1 cellular context compared by ENCODE assay signal in the genomic region with DNA sequence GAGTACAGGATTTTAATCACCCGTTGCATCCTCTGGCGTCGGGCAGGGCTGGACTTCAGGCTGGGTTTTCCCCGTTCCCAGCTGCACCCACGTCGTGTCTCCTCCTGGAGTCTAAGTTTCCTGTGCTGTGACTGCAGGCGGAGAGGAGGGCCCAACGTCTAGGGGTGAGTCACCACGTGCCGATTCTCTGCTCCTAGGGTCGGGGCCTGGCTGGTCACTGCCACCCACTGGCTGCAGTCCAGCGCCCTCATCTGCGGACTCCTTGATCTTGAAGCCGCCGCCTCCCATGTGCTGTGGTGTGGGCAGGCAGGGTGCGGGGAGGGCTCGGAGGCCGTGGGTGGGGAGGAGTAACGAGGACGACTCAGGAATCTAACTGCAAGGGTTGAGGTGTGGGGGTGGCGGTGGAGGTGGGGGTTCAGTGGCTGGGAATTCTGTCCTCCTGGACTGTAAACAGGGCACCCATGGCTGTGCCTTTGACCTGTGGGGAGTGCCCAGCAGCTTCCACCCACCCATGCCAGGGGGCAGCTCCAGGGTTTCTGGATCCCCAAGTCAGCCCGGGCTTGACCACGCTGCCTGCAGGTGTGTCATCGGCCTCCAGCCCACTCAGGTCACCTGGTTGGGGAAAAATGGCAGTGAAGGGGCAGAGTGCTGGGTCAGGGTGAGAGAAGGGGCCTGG.
A peak's percentile ranks its signal among the peaks of the same experiment; 100 is the strongest.
TF ChIP-seq lines count a peak whose summit lies in the region.

No MANE protein-coding gene starts in this region.

TF ChIP-seq in HepG2, 621 proteins besides CTCF, POLR2A, EP300 and RAD21 (continued from another document and continues in another):
- TF ChIP-seq RARA (CRISPR knock-in tag; IDR thresholded peaks at IDR 0.05) (peak; percentile 66), RXRB (CRISPR knock-in tag; IDR thresholded peaks at IDR 0.05; ENCODE audit: borderline replicate concordance) (peak; percentile 51; the same call in 1 of the 2 replicates), ZFP36L1 (CRISPR knock-in tag; IDR thresholded peaks at IDR 0.05) (0 out of 2 replicates have a peak, but pooled peaks have one; percentile 54), SAP130 (CRISPR knock-in tag; IDR thresholded peaks at IDR 0.05; ENCODE audit: low read depth) (peak; percentile 58), KAT8 (CRISPR knock-in tag; IDR thresholded peaks at IDR 0.05) (0 out of 2 replicates have a peak, but pooled peaks have one; percentile 36), RNF2 (conservative IDR thresholded peaks at IDR 0.05; ENCODE audit: low read depth) (peak; percentile 64; the same call in 1 of the 2 replicates), SP1 (IDR thresholded peaks at IDR 0.05) (no peak), SP1 (CRISPR knock-in tag; IDR thresholded peaks at IDR 0.05) (no peak), MXD4 (CRISPR knock-in tag; IDR thresholded peaks at IDR 0.05) (peak; percentile 65; the same call in 1 of the 2 replicates), FOXO1 (CRISPR knock-in tag; IDR thresholded peaks at IDR 0.05) (peak; percentile 25; the same call in 1 of the 2 replicates), CBX5 (CRISPR knock-in tag; IDR thresholded peaks at IDR 0.05; ENCODE audit: borderline replicate concordance) (peak; percentile 65; the same call in 1 of the 2 replicates), ETV5 (CRISPR knock-in tag; IDR thresholded peaks at IDR 0.05; ENCODE audit: borderline replicate concordance) (peak; percentile 30; the same call in 1 of the 2 replicates), SOX5 (CRISPR knock-in tag; IDR thresholded peaks at IDR 0.05; ENCODE audit: borderline replicate concordance) (0 out of 2 replicates have a peak, but pooled peaks have one; percentile 43), ZBTB7B (CRISPR knock-in tag; IDR thresholded peaks at IDR 0.05) (peak; percentile 36; the same call in 1 of the 2 replicates), SIN3A (IDR thresholded peaks at IDR 0.05; ENCODE audit: borderline replicate concordance, low read depth, low read length) (no peak), SP5 (CRISPR knock-in tag; IDR thresholded peaks at IDR 0.05; ENCODE audit: borderline replicate concordance, low read depth) (0 out of 2 replicates have a peak, but pooled peaks have one; percentile 23), JUN (CRISPR knock-in tag; IDR thresholded peaks at IDR 0.05) (peak; percentile 78; the same call in 1 of the 2 replicates), NR3C1 (CRISPR knock-in tag; IDR thresholded peaks at IDR 0.05) (no peak), ZNF510 (CRISPR knock-in tag; IDR thresholded peaks at IDR 0.05; ENCODE audit: low read depth) (no peak), ZBTB7A (CRISPR knock-in tag; IDR thresholded peaks at IDR 0.05) (peak; percentile 20; the same call in 1 of the 2 replicates), SALL1 (CRISPR knock-in tag; IDR thresholded peaks at IDR 0.05) (peak; percentile 82), MIER3 (CRISPR knock-in tag; IDR thresholded peaks at IDR 0.05; ENCODE audit: borderline replicate concordance) (peak; percentile 54; the same call in 1 of the 2 replicates), JUNB (CRISPR knock-in tag; IDR thresholded peaks at IDR 0.05; ENCODE audit: borderline replicate concordance) (peak; percentile 18; the same call in 1 of the 2 replicates), NFYC (CRISPR knock-in tag; IDR thresholded peaks at IDR 0.05) (0 out of 2 replicates have a peak, but pooled peaks have one; percentile 25), SP4 (CRISPR knock-in tag; IDR thresholded peaks at IDR 0.05) (0 out of 2 replicates have a peak, but pooled peaks have one; percentile 30)
- TF ChIP-seq, protein P1, sequence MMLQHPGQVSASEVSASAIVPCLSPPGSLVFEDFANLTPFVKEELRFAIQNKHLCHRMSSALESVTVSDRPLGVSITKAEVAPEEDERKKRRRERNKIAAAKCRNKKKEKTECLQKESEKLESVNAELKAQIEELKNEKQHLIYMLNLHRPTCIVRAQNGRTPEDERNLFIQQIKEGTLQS (CRISPR knock-in tag; IDR thresholded peaks at IDR 0.05) = peak; percentile 88
- TF ChIP-seq, protein P2, sequence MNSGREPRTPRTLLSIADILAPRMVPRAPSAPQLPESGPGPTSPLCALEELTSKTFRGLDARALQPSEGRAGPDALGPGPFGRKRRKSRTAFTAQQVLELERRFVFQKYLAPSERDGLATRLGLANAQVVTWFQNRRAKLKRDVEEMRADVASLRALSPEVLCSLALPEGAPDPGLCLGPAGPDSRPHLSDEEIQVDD (CRISPR knock-in tag; IDR thresholded peaks at IDR 0.05; ENCODE audit: borderline replicate concordance) = no peak
- TF ChIP-seq, protein P3, sequence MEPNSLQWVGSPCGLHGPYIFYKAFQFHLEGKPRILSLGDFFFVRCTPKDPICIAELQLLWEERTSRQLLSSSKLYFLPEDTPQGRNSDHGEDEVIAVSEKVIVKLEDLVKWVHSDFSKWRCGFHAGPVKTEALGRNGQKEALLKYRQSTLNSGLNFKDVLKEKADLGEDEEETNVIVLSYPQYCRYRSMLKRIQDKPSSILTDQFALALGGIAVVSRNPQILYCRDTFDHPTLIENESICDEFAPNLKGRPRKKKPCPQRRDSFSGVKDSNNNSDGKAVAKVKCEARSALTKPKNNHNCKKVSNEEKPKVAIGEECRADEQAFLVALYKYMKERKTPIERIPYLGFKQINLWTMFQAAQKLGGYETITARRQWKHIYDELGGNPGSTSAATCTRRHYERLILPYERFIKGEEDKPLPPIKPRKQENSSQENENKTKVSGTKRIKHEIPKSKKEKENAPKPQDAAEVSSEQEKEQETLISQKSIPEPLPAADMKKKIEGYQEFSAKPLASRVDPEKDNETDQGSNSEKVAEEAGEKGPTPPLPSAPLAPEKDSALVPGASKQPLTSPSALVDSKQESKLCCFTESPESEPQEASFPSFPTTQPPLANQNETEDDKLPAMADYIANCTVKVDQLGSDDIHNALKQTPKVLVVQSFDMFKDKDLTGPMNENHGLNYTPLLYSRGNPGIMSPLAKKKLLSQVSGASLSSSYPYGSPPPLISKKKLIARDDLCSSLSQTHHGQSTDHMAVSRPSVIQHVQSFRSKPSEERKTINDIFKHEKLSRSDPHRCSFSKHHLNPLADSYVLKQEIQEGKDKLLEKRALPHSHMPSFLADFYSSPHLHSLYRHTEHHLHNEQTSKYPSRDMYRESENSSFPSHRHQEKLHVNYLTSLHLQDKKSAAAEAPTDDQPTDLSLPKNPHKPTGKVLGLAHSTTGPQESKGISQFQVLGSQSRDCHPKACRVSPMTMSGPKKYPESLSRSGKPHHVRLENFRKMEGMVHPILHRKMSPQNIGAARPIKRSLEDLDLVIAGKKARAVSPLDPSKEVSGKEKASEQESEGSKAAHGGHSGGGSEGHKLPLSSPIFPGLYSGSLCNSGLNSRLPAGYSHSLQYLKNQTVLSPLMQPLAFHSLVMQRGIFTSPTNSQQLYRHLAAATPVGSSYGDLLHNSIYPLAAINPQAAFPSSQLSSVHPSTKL (CRISPR knock-in tag; IDR thresholded peaks at IDR 0.05) = peak; percentile 61
- TF ChIP-seq, protein P4, sequence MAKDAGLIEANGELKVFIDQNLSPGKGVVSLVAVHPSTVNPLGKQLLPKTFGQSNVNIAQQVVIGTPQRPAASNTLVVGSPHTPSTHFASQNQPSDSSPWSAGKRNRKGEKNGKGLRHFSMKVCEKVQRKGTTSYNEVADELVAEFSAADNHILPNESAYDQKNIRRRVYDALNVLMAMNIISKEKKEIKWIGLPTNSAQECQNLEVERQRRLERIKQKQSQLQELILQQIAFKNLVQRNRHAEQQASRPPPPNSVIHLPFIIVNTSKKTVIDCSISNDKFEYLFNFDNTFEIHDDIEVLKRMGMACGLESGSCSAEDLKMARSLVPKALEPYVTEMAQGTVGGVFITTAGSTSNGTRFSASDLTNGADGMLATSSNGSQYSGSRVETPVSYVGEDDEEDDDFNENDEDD (CRISPR knock-in tag; IDR thresholded peaks at IDR 0.05; ENCODE audit: borderline replicate concordance) = peak; percentile 82; the same call in 1 of the 2 replicates
- TF ChIP-seq, protein P5, sequence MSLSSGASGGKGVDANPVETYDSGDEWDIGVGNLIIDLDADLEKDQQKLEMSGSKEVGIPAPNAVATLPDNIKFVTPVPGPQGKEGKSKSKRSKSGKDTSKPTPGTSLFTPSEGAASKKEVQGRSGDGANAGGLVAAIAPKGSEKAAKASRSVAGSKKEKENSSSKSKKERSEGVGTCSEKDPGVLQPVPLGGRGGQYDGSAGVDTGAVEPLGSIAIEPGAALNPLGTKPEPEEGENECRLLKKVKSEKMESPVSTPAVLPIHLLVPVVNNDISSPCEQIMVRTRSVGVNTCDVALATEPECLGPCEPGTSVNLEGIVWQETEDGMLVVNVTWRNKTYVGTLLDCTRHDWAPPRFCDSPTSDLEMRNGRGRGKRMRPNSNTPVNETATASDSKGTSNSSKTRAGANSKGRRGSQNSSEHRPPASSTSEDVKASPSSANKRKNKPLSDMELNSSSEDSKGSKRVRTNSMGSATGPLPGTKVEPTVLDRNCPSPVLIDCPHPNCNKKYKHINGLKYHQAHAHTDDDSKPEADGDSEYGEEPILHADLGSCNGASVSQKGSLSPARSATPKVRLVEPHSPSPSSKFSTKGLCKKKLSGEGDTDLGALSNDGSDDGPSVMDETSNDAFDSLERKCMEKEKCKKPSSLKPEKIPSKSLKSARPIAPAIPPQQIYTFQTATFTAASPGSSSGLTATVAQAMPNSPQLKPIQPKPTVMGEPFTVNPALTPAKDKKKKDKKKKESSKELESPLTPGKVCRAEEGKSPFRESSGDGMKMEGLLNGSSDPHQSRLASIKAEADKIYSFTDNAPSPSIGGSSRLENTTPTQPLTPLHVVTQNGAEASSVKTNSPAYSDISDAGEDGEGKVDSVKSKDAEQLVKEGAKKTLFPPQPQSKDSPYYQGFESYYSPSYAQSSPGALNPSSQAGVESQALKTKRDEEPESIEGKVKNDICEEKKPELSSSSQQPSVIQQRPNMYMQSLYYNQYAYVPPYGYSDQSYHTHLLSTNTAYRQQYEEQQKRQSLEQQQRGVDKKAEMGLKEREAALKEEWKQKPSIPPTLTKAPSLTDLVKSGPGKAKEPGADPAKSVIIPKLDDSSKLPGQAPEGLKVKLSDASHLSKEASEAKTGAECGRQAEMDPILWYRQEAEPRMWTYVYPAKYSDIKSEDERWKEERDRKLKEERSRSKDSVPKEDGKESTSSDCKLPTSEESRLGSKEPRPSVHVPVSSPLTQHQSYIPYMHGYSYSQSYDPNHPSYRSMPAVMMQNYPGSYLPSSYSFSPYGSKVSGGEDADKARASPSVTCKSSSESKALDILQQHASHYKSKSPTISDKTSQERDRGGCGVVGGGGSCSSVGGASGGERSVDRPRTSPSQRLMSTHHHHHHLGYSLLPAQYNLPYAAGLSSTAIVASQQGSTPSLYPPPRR (CRISPR knock-in tag; IDR thresholded peaks at IDR 0.05; ENCODE audit: borderline replicate concordance) = peak; percentile 53; the same call in 1 of the 2 replicates
- TF ChIP-seq, protein P6, sequence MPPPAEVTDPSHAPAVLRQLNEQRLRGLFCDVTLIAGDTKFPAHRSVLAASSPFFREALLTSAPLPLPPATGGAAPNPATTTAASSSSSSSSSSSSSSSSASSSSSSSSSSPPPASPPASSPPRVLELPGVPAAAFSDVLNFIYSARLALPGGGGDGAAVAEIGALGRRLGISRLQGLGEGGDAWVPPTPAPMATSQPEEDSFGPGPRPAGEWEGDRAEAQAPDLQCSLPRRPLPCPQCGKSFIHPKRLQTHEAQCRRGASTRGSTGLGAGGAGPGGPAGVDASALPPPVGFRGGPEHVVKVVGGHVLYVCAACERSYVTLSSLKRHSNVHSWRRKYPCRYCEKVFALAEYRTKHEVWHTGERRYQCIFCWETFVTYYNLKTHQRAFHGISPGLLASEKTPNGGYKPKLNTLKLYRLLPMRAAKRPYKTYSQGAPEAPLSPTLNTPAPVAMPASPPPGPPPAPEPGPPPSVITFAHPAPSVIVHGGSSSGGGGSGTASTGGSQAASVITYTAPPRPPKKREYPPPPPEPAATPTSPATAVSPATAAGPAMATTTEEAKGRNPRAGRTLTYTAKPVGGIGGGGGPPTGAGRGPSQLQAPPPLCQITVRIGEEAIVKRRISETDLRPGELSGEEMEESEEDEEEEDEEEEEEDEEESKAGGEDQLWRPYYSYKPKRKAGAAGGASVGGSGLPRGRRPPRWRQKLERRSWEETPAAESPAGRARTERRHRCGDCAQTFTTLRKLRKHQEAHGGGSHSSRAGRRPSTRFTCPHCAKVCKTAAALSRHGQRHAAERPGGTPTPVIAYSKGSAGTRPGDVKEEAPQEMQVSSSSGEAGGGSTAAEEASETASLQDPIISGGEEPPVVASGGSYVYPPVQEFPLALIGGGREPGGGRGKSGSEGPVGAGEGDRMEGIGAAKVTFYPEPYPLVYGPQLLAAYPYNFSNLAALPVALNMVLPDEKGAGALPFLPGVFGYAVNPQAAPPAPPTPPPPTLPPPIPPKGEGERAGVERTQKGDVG (CRISPR knock-in tag; IDR thresholded peaks at IDR 0.05; ENCODE audit: borderline replicate concordance) = no peak
- TF ChIP-seq, protein P7, sequence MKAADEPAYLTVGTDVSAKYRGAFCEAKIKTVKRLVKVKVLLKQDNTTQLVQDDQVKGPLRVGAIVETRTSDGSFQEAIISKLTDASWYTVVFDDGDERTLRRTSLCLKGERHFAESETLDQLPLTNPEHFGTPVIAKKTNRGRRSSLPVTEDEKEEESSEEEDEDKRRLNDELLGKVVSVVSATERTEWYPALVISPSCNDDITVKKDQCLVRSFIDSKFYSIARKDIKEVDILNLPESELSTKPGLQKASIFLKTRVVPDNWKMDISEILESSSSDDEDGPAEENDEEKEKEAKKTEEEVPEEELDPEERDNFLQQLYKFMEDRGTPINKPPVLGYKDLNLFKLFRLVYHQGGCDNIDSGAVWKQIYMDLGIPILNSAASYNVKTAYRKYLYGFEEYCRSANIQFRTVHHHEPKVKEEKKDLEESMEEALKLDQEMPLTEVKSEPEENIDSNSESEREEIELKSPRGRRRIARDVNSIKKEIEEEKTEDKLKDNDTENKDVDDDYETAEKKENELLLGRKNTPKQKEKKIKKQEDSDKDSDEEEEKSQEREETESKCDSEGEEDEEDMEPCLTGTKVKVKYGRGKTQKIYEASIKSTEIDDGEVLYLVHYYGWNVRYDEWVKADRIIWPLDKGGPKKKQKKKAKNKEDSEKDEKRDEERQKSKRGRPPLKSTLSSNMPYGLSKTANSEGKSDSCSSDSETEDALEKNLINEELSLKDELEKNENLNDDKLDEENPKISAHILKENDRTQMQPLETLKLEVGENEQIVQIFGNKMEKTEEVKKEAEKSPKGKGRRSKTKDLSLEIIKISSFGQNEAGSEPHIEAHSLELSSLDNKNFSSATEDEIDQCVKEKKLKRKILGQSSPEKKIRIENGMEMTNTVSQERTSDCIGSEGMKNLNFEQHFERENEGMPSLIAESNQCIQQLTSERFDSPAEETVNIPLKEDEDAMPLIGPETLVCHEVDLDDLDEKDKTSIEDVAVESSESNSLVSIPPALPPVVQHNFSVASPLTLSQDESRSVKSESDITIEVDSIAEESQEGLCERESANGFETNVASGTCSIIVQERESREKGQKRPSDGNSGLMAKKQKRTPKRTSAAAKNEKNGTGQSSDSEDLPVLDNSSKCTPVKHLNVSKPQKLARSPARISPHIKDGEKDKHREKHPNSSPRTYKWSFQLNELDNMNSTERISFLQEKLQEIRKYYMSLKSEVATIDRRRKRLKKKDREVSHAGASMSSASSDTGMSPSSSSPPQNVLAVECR (CRISPR knock-in tag; IDR thresholded peaks at IDR 0.05; ENCODE audit: borderline replicate concordance) = 0 out of 2 replicates have a peak, but pooled peaks have one; percentile 24
- TF ChIP-seq, protein P8, sequence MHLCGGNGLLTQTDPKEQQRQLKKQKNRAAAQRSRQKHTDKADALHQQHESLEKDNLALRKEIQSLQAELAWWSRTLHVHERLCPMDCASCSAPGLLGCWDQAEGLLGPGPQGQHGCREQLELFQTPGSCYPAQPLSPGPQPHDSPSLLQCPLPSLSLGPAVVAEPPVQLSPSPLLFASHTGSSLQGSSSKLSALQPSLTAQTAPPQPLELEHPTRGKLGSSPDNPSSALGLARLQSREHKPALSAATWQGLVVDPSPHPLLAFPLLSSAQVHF (CRISPR knock-in tag; IDR thresholded peaks at IDR 0.05) = 0 out of 2 replicates have a peak, but pooled peaks have one; percentile 45
